In the genomic region with DNA sequence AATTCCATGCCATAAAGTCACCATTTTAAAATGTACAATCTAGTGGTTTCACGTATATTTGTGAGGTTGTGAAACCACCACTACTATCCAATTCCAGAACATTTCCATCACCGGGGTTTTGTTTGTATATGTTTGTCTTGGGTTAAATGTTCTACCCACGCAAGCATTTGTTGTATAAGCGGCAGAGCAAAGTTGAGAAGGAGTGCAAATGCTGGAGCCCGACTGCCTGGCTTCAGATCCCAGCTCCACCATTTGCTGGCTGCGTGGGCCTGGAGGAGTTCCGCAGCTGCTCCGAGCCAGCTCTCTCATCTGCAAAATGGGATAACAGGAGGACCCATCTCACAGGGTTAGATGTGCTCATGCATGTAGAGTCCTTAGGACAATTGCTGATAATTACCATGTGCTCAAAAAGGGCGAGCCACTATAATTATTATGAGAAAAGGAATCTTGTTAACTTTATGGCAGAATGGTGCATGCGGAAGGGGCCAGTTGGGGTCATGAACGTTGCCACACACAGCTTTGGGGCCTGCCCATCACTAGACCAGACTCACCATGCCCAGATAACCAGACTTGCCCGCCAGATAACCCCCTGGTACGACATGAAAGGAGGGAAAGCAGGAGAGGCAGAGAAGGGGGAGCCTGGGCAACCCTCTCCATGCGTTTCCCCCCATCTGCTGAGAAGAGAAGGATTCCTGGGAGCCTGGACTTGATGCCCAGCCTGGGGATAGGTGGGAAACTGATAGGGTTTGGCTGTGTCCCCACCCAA, we compare ENCODE assay signal across 19 cellular contexts. TPM values are rescaled to one million over a fixed set of nuclear protein-coding genes. Genes with fewer than 3 reads are reported as not detected.
A peak's percentile ranks its signal among the peaks of the same experiment; 100 is the strongest.
DNase-seq lines count a peak whose midpoint lies in the region; ATAC-seq and TF ChIP-seq lines count a peak whose summit lies in the region.
"Had no signal": no experiment of that assay in that cellular context is flagged by ENCODE, and none has a peak within 500 bp of the region (broad histone marks: within the 10 kb centered on the region; RNA-seq: fewer than 3 reads in every experiment).

No MANE protein-coding gene starts in this region.

- no peaks in the 10 kb centered on the region; the same call in 1 of the 2 replicates for H3K9me3 ChIP-seq in Loucy (ENCODE audit: insufficient read depth, low read depth, low read length)
- H3K9me3 ChIP-seq in hepatocyte (ENCODE audit: low read depth) = no peaks in the 10 kb centered on the region
- no peaks in the 10 kb centered on the region for H3K9me3 ChIP-seq in stomach smooth muscle (ENCODE audit: control insufficient read depth in 2 of 2, low read length in 2 of 2)
- H3K9me3 ChIP-seq in tibial nerve = no peaks in the 10 kb centered on the region
- H3K9me3 ChIP-seq: lower lobe of right lung, right atrium auricular region, suprapubic skin had no signal

- no peaks in the 10 kb centered on the region for H3K9me2 ChIP-seq in Loucy (replicated peaks; ENCODE audit: low read depth, low read length)
- H3K9me2 ChIP-seq in hepatocyte (replicated peaks; ENCODE audit: insufficient read depth) = no peaks in the 10 kb centered on the region

- in situ Hi-C loops in brain microvascular endothelial cell (cut with HindIII; ENCODE audit: low pct_ligation_motif_present, low sequenced_read_pairs) = no loop called here

- 79% methylated on average over 14 of the region's 14 CpGs for WGBS in hepatocyte (ENCODE audit: low lambda C conversion rate, missing lambda C conversion rate)
- 86 to 88% methylated on average over 14 of the region's 14 CpGs for WGBS in tibial nerve, 2 donors

- H4K20me1 ChIP-seq in Loucy (ENCODE audit: insufficient read depth, low read length, poor library complexity, severe bottlenecking) = peaks cover 79% of the 10 kb centered on the region
- H4K20me1 ChIP-seq in hepatocyte (ENCODE audit: insufficient read depth, poor library complexity, severe bottlenecking) = peaks cover 4% of the 10 kb centered on the region

- H3K4me1 ChIP-seq in Loucy (ENCODE audit: insufficient read depth, low read length, poor library complexity, severe bottlenecking) (peaks cover 72% of the 10 kb centered on the region), hepatocyte (ENCODE audit: insufficient read depth) (peaks cover 53% of the 10 kb centered on the region), stomach smooth muscle (ENCODE audit: control insufficient read depth, insufficient read depth, low read length) (peaks cover 95% of the 10 kb centered on the region), tibial nerve (peaks cover 0 to 70% (median 33%) of the 10 kb centered on the region in 4 donors)

- H3K9ac ChIP-seq in Loucy (ENCODE audit: low read depth, low read length, poor library complexity, severe bottlenecking) (no peak overlapping the region), stomach smooth muscle (ENCODE audit: low read length in 2 of 2) (peak overlapping the region; percentile 29 to 100)
- H3K9ac ChIP-seq: BLaER1 had no signal

- H3K79me2 ChIP-seq in Loucy (ENCODE audit: insufficient read depth, low read length) (peaks cover 100% of the 10 kb centered on the region), hepatocyte (peaks cover 100% of the 10 kb centered on the region)

- no peaks in the 10 kb centered on the region for H3K27me3 ChIP-seq in Loucy (ENCODE audit: insufficient read depth, low read length, poor library complexity, severe bottlenecking)
- H3K27me3 ChIP-seq in brain microvascular endothelial cell (replicated peaks) = no peaks in the 10 kb centered on the region
- H3K27me3 ChIP-seq in hepatocyte = no peaks in the 10 kb centered on the region
- H3K27me3 ChIP-seq in stomach smooth muscle (ENCODE audit: control insufficient read depth in 1 of 2, insufficient read depth in 2 of 2, low read length in 2 of 2) = no peaks in the 10 kb centered on the region
- no peaks in the 10 kb centered on the region for H3K27me3 ChIP-seq in tibial nerve
- H3K27me3 ChIP-seq: BLaER1, right atrium auricular region, suprapubic skin had no signal

- H3K27ac ChIP-seq in brain microvascular endothelial cell = peak overlapping the region; percentile 63
- peak overlapping the region; percentile 54 for H3K27ac ChIP-seq in hepatocyte
- peak overlapping the region; percentile 76 for H3K27ac ChIP-seq in stomach smooth muscle (ENCODE audit: low read length)
- no peak overlapping the region for H3K27ac ChIP-seq in tibial nerve
- H3K27ac ChIP-seq: BLaER1, lower lobe of right lung, right atrium auricular region, suprapubic skin had no signal

- DNase-seq in brain microvascular endothelial cell (no peak), hepatocyte (ENCODE audit: low spot score) (no peak), tibial nerve (ENCODE audit: low spot score in 2 of 2) (no peak), NCI-H1092 (lab: John Stamatoyannopoulos, UW) (no peak), cerebellar nuclear complex (lab: John Stamatoyannopoulos, UW) (no peak)
- DNase-seq: activated T-cell treated with anti-CD3 and anti-CD28 coated beads, Interleukin-2, amount 50 U/mL, for 48 hours; anterior cingulate cortex; DMS79; Kasumi-1; lower lobe of right lung; NCI-H1436; NCI-H226; stimulated activated CD4-positive, alpha-beta T cell treated with anti-CD3 and anti-CD28 coated beads, Interleukin-2, amount 100 ng/mL, for 24 hours had no signal

- no peak for TF ChIP-seq EP300 in tibial nerve (IDR thresholded peaks at IDR 0.05)

- H3K4me2 ChIP-seq in Loucy (ENCODE audit: low read depth, low read length, poor library complexity, severe bottlenecking) (peak overlapping the region; percentile 68), hepatocyte (no peak overlapping the region)
- H3K4me2 ChIP-seq: BLaER1 had no signal

- TF ChIP-seq CTCF in Loucy (conservative IDR thresholded peaks at IDR 0.05; ENCODE audit: low read length) = no peak
- TF ChIP-seq CTCF in brain microvascular endothelial cell (IDR thresholded peaks at IDR 0.05; ENCODE audit: low read depth, low read length, missing control alignments) = no peak
- TF ChIP-seq CTCF in hepatocyte (IDR thresholded peaks at IDR 0.05; ENCODE audit: poor library complexity) = no peak
- TF ChIP-seq CTCF in tibial nerve (IDR thresholded peaks at IDR 0.05) = no peak

- no peak for TF ChIP-seq POLR2A in tibial nerve (IDR thresholded peaks at IDR 0.05)

- H3K36me3 ChIP-seq in Loucy (ENCODE audit: insufficient read depth, low read length) = peaks cover 21% of the 10 kb centered on the region
- H3K36me3 ChIP-seq in brain microvascular endothelial cell (replicated peaks) = peaks cover 81% of the 10 kb centered on the region
- no peaks in the 10 kb centered on the region for H3K36me3 ChIP-seq in hepatocyte (replicated peaks; ENCODE audit: insufficient read depth, low read depth)
- peaks cover 23 to 48% of the 10 kb centered on the region in 2 donors for H3K36me3 ChIP-seq in stomach smooth muscle (ENCODE audit: control insufficient read depth in 2 of 2, insufficient read depth in 2 of 2, low read length in 2 of 2)
- H3K36me3 ChIP-seq in tibial nerve = peaks cover 0 to 24% (median 0%) of the 10 kb centered on the region in 3 donors
- H3K36me3 ChIP-seq: suprapubic skin had no signal

- H3K4me3 ChIP-seq in Loucy (ENCODE audit: low read length, poor library complexity, severe bottlenecking) (no peak overlapping the region), brain microvascular endothelial cell (ENCODE audit: low read depth, low read length) (no peak overlapping the region), hepatocyte (no peak overlapping the region), stomach smooth muscle (ENCODE audit: low read length in 2 of 2) (peak overlapping the region; percentile 52 to 56), tibial nerve (no peak overlapping the region)
- H3K4me3 ChIP-seq: BLaER1, lower lobe of right lung, right atrium auricular region, suprapubic skin had no signal

- H3F3A ChIP-seq in Loucy (ENCODE audit: low read depth) = 0 out of 2 replicates have a peak, but pooled peaks cover 5% of the 10 kb centered on the region

- H2AFZ ChIP-seq in Loucy (ENCODE audit: low read length) = no peak overlapping the region
- H2AFZ ChIP-seq in hepatocyte = no peak overlapping the region

- no peak for ATAC-seq in GM18867 (IDR thresholded peaks at IDR 0.05; ENCODE audit: unreplicated experiment)
- ATAC-seq: lower lobe of right lung had no signal

RNA-seq across cellular contexts. Expression of a gene that starts 6.4 kb away (rescaled TPM):
- total RNA-seq in hepatocyte (82.2 and 88.0 TPM in 2 replicates), tibial nerve (100 to 1,000 TPM; 130 to 273 (median 152) TPM)
- polyA plus RNA-seq in hepatocyte = 157 and 163 TPM in 2 replicates

Comparison
In these comparisons a context has a peak if more than half of its experiments do, and no peak if none do; other contexts are left out.
1. H3K4me3 ChIP-seq: peak in stomach smooth muscle (2 of 2); none in Loucy (single experiment), brain microvascular endothelial cell (single experiment), hepatocyte (single experiment) and tibial nerve (0 of 4).
2. H3K27ac ChIP-seq: peak in brain microvascular endothelial cell (single experiment), hepatocyte (single experiment) and stomach smooth muscle (single experiment); none in tibial nerve (0 of 4).